ENCODE assay signal across 17 cellular contexts in genomic region chr9:106883626-106884190, GRCh38. TPM values are rescaled to one million over a fixed set of nuclear protein-coding genes. Genes with fewer than 3 reads are reported as not detected.
DNase-seq lines count a peak whose midpoint lies in the region; ATAC-seq, FAIRE-seq and TF ChIP-seq lines count a peak whose summit lies in the region.
"Had no signal": no experiment of that assay in that cellular context is flagged by ENCODE, and none has a peak within 500 bp of the region (broad histone marks: within the 10 kb centered on the region; RNA-seq: fewer than 3 reads in every experiment).

No MANE protein-coding gene starts in this region.

- H3K4me1 Mint-ChIP-seq in progenitor cell of endocrine pancreas (ENCODE audit: low read depth) = peaks cover 27% of the 10 kb centered on the region
- H3K4me1 Mint-ChIP-seq: activated CD8-positive, alpha-beta memory T cell treated with anti-CD3 and anti-CD28 coated beads, Interleukin-2, amount 10 ng/mL, durations not matched to agents 7 days and 5 days; CD8-positive, alpha-beta memory T cell; naive B cell had no signal

- POLR2A ChIA-PET in Panc1 (lab: Charles Lee) = no interaction called here

- CTCF ChIA-PET in Panc1 (lab: Charles Lee) = no interaction called here

- no peak for TF ChIP-seq POLR2A in H54 (IDR thresholded peaks at IDR 0.05; ENCODE audit: low read depth, low read length)

- H3K27ac Mint-ChIP-seq in progenitor cell of endocrine pancreas = peak overlapping the region; percentile 71
- H3K27ac Mint-ChIP-seq: activated CD8-positive, alpha-beta memory T cell treated with anti-CD3 and anti-CD28 coated beads, Interleukin-2, amount 10 ng/mL, durations not matched to agents 7 days and 5 days; CD8-positive, alpha-beta memory T cell; naive B cell had no signal

- BruUV-seq in Panc1 (replicated peaks; lab: Mats Ljungman, UMichigan) = no TSS peak

- H3K4me1 ChIP-seq in Panc1 (ENCODE audit: control insufficient read depth, insufficient read depth, low read length) = peaks cover 18% of the 10 kb centered on the region

- DNase-seq in G401 (ENCODE audit: low spot score) = peak; percentile 27
- DNase-seq in Panc1 (ENCODE audit: low read depth, low spot score) = no peak
- DNase-seq in fibroblast of mammary gland (ENCODE audit: low read depth) = peak; percentile 29
- DNase-seq in progenitor cell of endocrine pancreas (ENCODE audit: low spot score, unreplicated experiment) = no peak
- no peak for DNase-seq in NCI-H526 (lab: John Stamatoyannopoulos, UW)
- DNase-seq in H54 (ENCODE audit: insufficient read length, low spot score) = no peak
- no peak for DNase-seq in NAMALWA (ENCODE audit: low spot score)
- DNase-seq: activated CD8-positive, alpha-beta memory T cell treated with anti-CD3 and anti-CD28 coated beads, Interleukin-2, amount 10 ng/mL, durations not matched to agents 7 days and 5 days; activated naive CD4-positive, alpha-beta T cell; CD8-positive, alpha-beta memory T cell; head of caudate nucleus; MM.1S; naive B cell; stimulated activated naive CD4-positive, alpha-beta T cell had no signal

- peak overlapping the region; percentile 29; the same call in 1 of the 2 replicates for H3K27ac ChIP-seq in Panc1 (ENCODE audit: low read length)

- H3K27me3 ChIP-seq in Panc1 (ENCODE audit: control insufficient read depth, insufficient read depth, low read length) = no peaks in the 10 kb centered on the region

- no peak for TF ChIP-seq CTCF in Panc1 (IDR thresholded peaks at IDR 0.05)
- no peak for TF ChIP-seq CTCF in fibroblast of mammary gland (conservative IDR thresholded peaks at IDR 0.05; ENCODE audit: control insufficient read depth, insufficient read depth, low read depth, low read length)
- no peak for TF ChIP-seq CTCF in progenitor cell of endocrine pancreas (IDR thresholded peaks at IDR 0.05; ENCODE audit: unreplicated experiment)

- no peaks in the 10 kb centered on the region for H3K36me3 ChIP-seq in Panc1 (ENCODE audit: control insufficient read depth, insufficient read depth, low read length)

- no peak for FAIRE-seq in H54 (lab: Jason Lieb, UNC)

- H3K4me3 ChIP-seq in Panc1 (ENCODE audit: low read depth in 2 of 2, low read length in 2 of 2) (no peak overlapping the region), fibroblast of mammary gland (ENCODE audit: control insufficient read depth, low read depth, low read length) (no peak overlapping the region)
- H3K4me3 ChIP-seq: HAP-1 had no signal

- no peaks in the 10 kb centered on the region for H3K27me3 Mint-ChIP-seq in progenitor cell of endocrine pancreas
- H3K27me3 Mint-ChIP-seq: activated CD8-positive, alpha-beta memory T cell treated with anti-CD3 and anti-CD28 coated beads, Interleukin-2, amount 10 ng/mL, durations not matched to agents 7 days and 5 days; naive B cell had no signal

- H3K4me3 Mint-ChIP-seq in progenitor cell of endocrine pancreas (ENCODE audit: low read depth) = no peak overlapping the region
- H3K4me3 Mint-ChIP-seq: activated CD8-positive, alpha-beta memory T cell treated with anti-CD3 and anti-CD28 coated beads, Interleukin-2, amount 10 ng/mL, durations not matched to agents 7 days and 5 days; CD8-positive, alpha-beta memory T cell; naive B cell had no signal

- peaks cover 15% of the 10 kb centered on the region for H3K36me3 Mint-ChIP-seq in progenitor cell of endocrine pancreas (ENCODE audit: insufficient read depth)
- H3K36me3 Mint-ChIP-seq: activated CD8-positive, alpha-beta memory T cell treated with anti-CD3 and anti-CD28 coated beads, Interleukin-2, amount 10 ng/mL, durations not matched to agents 7 days and 5 days; CD8-positive, alpha-beta memory T cell; naive B cell had no signal

- in situ Hi-C loops in G401 (cut with HindIII; ENCODE audit: low sequenced_read_pairs) (no loop called here), Panc1 (cut with HindIII; ENCODE audit: low pct_unique_long_range_greater_than_20kb, low sequenced_read_pairs) (no loop called here)

- intact Hi-C loops in Panc1 (cut with micrococcal nuclease; ENCODE audit: unreplicated experiment) = no loop called here

- no peaks in the 10 kb centered on the region for H3K9me3 ChIP-seq in Panc1 (ENCODE audit: control insufficient read depth, insufficient read depth, low read depth, low read length)
- H3K9me3 ChIP-seq: HAP-1 had no signal

- ATAC-seq in Panc1 = peak; percentile 62
- no peak for ATAC-seq in GM18502 (IDR thresholded peaks at IDR 0.05; ENCODE audit: poor library complexity, unreplicated experiment)
- ATAC-seq: activated CD8-positive, alpha-beta memory T cell treated with anti-CD3 and anti-CD28 coated beads, Interleukin-2, amount 10 ng/mL, durations not matched to agents 7 days and 5 days; sciatic nerve had no signal

- H3K9me3 Mint-ChIP-seq in progenitor cell of endocrine pancreas (ENCODE audit: low read depth) = peaks cover 5% of the 10 kb centered on the region
- H3K9me3 Mint-ChIP-seq: naive B cell had no signal

RNA-seq across cellular contexts. Expression of gene ZNF462, which starts 20.7 kb away (rescaled TPM):
- total RNA-seq in G401 (2014; rRNA removed; shearing (Covaris generic)) = 0.06 and 0.20 TPM in 2 replicates
- total RNA-seq in Panc1 (2021; ENCODE audit: unreplicated experiment) (34.8 TPM), progenitor cell of endocrine pancreas (102 and 103 TPM in 2 replicates)
- 7.4 TPM for polyA plus RNA-seq in Panc1 (2012; ENCODE audit: insufficient read length)
- polyA plus RNA-seq: CD8-positive, alpha-beta memory T cell had no signal

Comparison
In these comparisons a context has a peak if more than half of its experiments do, and no peak if none do; other contexts are left out.
1. DNase-seq: peak in G401 (single experiment) and fibroblast of mammary gland (single experiment); none in Panc1 (single experiment), progenitor cell of endocrine pancreas (single experiment), NCI-H526 (0 of 2), H54 (single experiment) and NAMALWA (single experiment).
2. RNA of gene ZNF462, which starts 20.7 kb away (total RNA-seq): 102 to 103 TPM in progenitor cell of endocrine pancreas and 34.8 TPM in Panc1 (single experiment); 0.06 to 0.20 TPM in G401; every median in the first group is over 10 times any median in the second.